28 cellular contexts compared by ENCODE assay signal in genomic region chr6:26257272-26257671, GRCh38.
DNase-seq lines count a peak whose midpoint lies in the region; ATAC-seq and TF ChIP-seq lines count a peak whose summit lies in the region.
"Had no signal": no experiment of that assay in that cellular context is flagged by ENCODE, and none has a peak within 500 bp of the region (broad histone marks: within the 10 kb centered on the region; RNA-seq: fewer than 3 reads in every experiment).

No MANE protein-coding gene starts in this region.

- H3K27me3 Mint-ChIP-seq in nephron progenitor cell (ENCODE audit: low read depth, poor library complexity), result no peaks in the 10 kb centered on the region
- H3K27me3 Mint-ChIP-seq: activated naive CD4-positive, alpha-beta T cell treated with anti-CD3 and anti-CD28 coated beads, Interleukin-2, amount 10 ng/mL, durations not matched to agents 7 days and 5 days; stimulated activated naive B cell treated with anti-CD40 and anti-IgM and Interleukin-4, amounts not matched to agents 10 μg/mL and 1 μg/mL and 100 μg/mL, for 72 hours had no signal

- intact Hi-C loops in heart right ventricle (cut with DNase I), result no loop called here

- WGBS in heart right ventricle, 2 donors, result 68 to 75% methylated on average over 7 of the region's 7 CpGs

- TF ChIP-seq CTCF in VCaP (conservative IDR thresholded peaks at IDR 0.05) (no peak), nephron progenitor cell (IDR thresholded peaks at IDR 0.05) (no peak), heart right ventricle (IDR thresholded peaks at IDR 0.05) (no peak)

- H3K27ac ChIP-seq in VCaP (peak overlapping the region; percentile 65), heart right ventricle (no peak overlapping the region)
- H3K27ac ChIP-seq: C4-2B, lower lobe of right lung, PC-9, sigmoid colon, suprapubic skin, uterus had no signal

- no peak for ATAC-seq in heart right ventricle
- ATAC-seq: lower lobe of right lung; stimulated activated naive B cell treated with anti-CD40 and anti-IgM and Interleukin-4, amounts not matched to agents 10 μg/mL and 1 μg/mL and 100 μg/mL, for 72 hours had no signal

- no peaks in the 10 kb centered on the region for H3K36me3 ChIP-seq in H7 (replicated peaks; ENCODE audit: control insufficient read depth, insufficient read depth, low read length)
- no peaks in the 10 kb centered on the region for H3K36me3 ChIP-seq in heart right ventricle
- H3K36me3 ChIP-seq: lower lobe of right lung, sigmoid colon, suprapubic skin, uterus had no signal

- peaks cover 81% of the 10 kb centered on the region for H3K4me1 Mint-ChIP-seq in nephron progenitor cell

- H3K4me3 ChIP-seq in H7 (ENCODE audit: insufficient read depth, low read depth, low read length), result no peak overlapping the region
- no peak overlapping the region for H3K4me3 ChIP-seq in heart right ventricle
- H3K4me3 ChIP-seq: lower lobe of right lung, PC-9, sigmoid colon, suprapubic skin, uterus had no signal

- H3K27ac Mint-ChIP-seq in nephron progenitor cell, result peak overlapping the region; percentile 92
- H3K27ac Mint-ChIP-seq: activated naive CD4-positive, alpha-beta T cell treated with anti-CD3 and anti-CD28 coated beads, Interleukin-2, amount 10 ng/mL, durations not matched to agents 7 days and 5 days; HFFc6; stimulated activated naive B cell treated with anti-CD40 and anti-IgM and Interleukin-4, amounts not matched to agents 10 μg/mL and 1 μg/mL and 100 μg/mL, for 72 hours had no signal

- H3K4me3 Mint-ChIP-seq in nephron progenitor cell, result peak overlapping the region; percentile 42
- H3K4me3 Mint-ChIP-seq: activated naive CD4-positive, alpha-beta T cell treated with anti-CD3 and anti-CD28 coated beads, Interleukin-2, amount 10 ng/mL, durations not matched to agents 7 days and 5 days; HFFc6; stimulated activated naive B cell treated with anti-CD40 and anti-IgM and Interleukin-4, amounts not matched to agents 10 μg/mL and 1 μg/mL and 100 μg/mL, for 72 hours had no signal

- peak; percentile 10 for DNase-seq in COLO668 (lab: John Stamatoyannopoulos, UW; ENCODE audit: unreplicated experiment)
- DNase-seq in HT-29 (ENCODE audit: low spot score), result peak; percentile 38
- no peak for DNase-seq in nephron progenitor cell
- DNase-seq in H7, result no peak
- DNase-seq in activated naive CD4-positive, alpha-beta T cell (lab: John Stamatoyannopoulos, UW), result no peak
- DNase-seq in heart right ventricle, result no peak
- DNase-seq in HUDEP-2 (lab: John Stamatoyannopoulos, UW; ENCODE audit: unreplicated experiment in 76 of 76), result no peak
- DNase-seq: activated CD4-positive, alpha-beta T cell treated with anti-CD3 and anti-CD28 coated beads, Interleukin-2, amount 50 U/mL, for 48 hours; activated CD4-positive, CD25-positive, alpha-beta regulatory T cell; activated naive CD4-positive, alpha-beta T cell treated with anti-CD3 and anti-CD28 coated beads, Interleukin-2, amount 10 ng/mL, durations not matched to agents 7 days and 5 days; EL; HFFc6; lower lobe of right lung; MM.1S; NCI-H2107; NCI-H524 treated with DMSO at 0.1 percent for 48 hours; NK-92 treated with Interleukin-12 subunit alpha and Interleukin-12 subunit beta, amount 100 ng/mL, for 24 hours; PC-9; Right ventricle myocardium superior; sigmoid colon; stimulated activated CD4-positive, alpha-beta T cell treated with anti-CD3 and anti-CD28 coated beads, Interleukin-15, amount 100 ng/mL, for 24 hours; stimulated activated naive B cell treated with anti-CD40 and anti-IgM and Interleukin-4, amounts not matched to agents 10 μg/mL and 1 μg/mL and 100 μg/mL, for 72 hours; SW 1271; T1000; uterus had no signal

- H3K9me3 ChIP-seq in heart right ventricle, result no peaks in the 10 kb centered on the region
- H3K9me3 ChIP-seq: lower lobe of right lung, sigmoid colon, suprapubic skin, uterus had no signal

- H3K4me1 ChIP-seq in heart right ventricle, result peaks cover 0 to 23% (median 0%) of the 10 kb centered on the region in 9 donors
- H3K4me1 ChIP-seq: lower lobe of right lung, sigmoid colon, uterus had no signal

- peaks cover 5% of the 10 kb centered on the region for H3K36me3 Mint-ChIP-seq in nephron progenitor cell (ENCODE audit: low read depth)

- H3K9me3 Mint-ChIP-seq in nephron progenitor cell, result no peaks in the 10 kb centered on the region
- H3K9me3 Mint-ChIP-seq: activated naive CD4-positive, alpha-beta T cell treated with anti-CD3 and anti-CD28 coated beads, Interleukin-2, amount 10 ng/mL, durations not matched to agents 7 days and 5 days; HFFc6 had no signal

- H3K27me3 ChIP-seq in H7 (ENCODE audit: control insufficient read depth, insufficient read depth, low read length) (no peaks in the 10 kb centered on the region), heart right ventricle (peaks cover 0 to 95% (median 51%) of the 10 kb centered on the region in 7 donors)

Comparison
In these comparisons a context has a peak if more than half of its experiments do, and no peak if none do; other contexts are left out.
1. DNase-seq: peak in COLO668 (single experiment) and HT-29 (single experiment); none in nephron progenitor cell (single experiment), H7 (single experiment), activated naive CD4-positive, alpha-beta T cell (0 of 4), heart right ventricle (0 of 2) and HUDEP-2 (0 of 76).